ENCODE assay signal across 9 cellular contexts in the genomic region with DNA sequence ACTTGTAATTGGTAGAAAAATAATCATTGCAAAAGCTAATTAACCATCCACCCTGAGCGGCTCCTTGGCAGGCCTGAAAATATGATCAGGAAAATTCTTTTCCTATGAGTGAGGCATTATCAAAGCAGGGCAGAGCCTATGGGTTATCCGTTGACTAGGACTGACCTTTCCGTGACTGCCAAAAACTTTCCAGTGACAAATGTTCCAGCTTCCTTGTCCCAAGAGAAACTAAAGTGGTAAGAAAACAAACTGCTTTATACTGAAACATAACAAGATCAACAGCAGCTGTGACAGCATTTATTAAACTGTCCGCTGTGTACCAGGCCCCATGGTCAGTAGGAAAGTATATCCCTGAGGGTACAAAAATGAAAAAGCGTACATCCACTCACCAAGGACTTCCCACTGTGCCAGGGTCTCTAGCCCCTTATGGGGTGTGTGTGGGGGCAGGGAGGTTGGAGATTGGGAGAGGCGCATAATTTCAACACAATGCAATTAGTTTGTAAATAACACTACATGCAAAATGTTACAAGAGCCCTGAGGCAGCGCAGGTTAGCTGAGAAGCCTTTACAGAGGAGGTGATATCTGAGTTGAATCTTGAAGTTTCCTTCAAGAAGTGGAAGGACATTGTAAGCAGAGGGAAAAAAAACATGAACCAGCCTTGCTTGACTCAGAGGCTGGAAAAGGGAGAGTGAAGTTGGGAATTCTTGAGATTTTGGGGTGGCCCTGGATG. TPM values are rescaled to one million over a fixed set of nuclear protein-coding genes. Genes with fewer than 3 reads are reported as not detected.
DNase-seq lines count a peak whose midpoint lies in the region; ATAC-seq and TF ChIP-seq lines count a peak whose summit lies in the region.
"Had no signal": no experiment of that assay in that cellular context is flagged by ENCODE, and none has a peak within 500 bp of the region (broad histone marks: within the 10 kb centered on the region; RNA-seq: fewer than 3 reads in every experiment).

No MANE protein-coding gene starts in this region.

- H3K9me2 ChIP-seq in Loucy (replicated peaks; ENCODE audit: low read depth, low read length): no peaks in the 10 kb centered on the region

- H3K9me3 ChIP-seq in Loucy (ENCODE audit: insufficient read depth, low read depth, low read length) (no peaks in the 10 kb centered on the region), tibial artery (no peaks in the 10 kb centered on the region)

- no peak overlapping the region for H3K4me3 ChIP-seq in Loucy (ENCODE audit: low read length, poor library complexity, severe bottlenecking)
- no peak overlapping the region for H3K4me3 ChIP-seq in tibial artery

- H3K9me3 Mint-ChIP-seq in brain: no peaks in the 10 kb centered on the region
- H3K9me3 Mint-ChIP-seq: activated CD4-positive, alpha-beta memory T cell treated with anti-CD3 and anti-CD28 coated beads for 36 hours; naive B cell had no signal

- H3K4me1 Mint-ChIP-seq in brain: peaks cover 32% of the 10 kb centered on the region
- H3K4me1 Mint-ChIP-seq: naive B cell had no signal

- intact Hi-C loops in tibial artery (cut with DNase I; ENCODE audit: low total_unique reads): no loop called here

- H3K27ac Mint-ChIP-seq in brain: peak overlapping the region in 3 of 5 experiments; percentile 22 to 54 (median 48)
- H3K27ac Mint-ChIP-seq: activated CD4-positive, alpha-beta memory T cell treated with anti-CD3 and anti-CD28 coated beads for 36 hours had no signal

- H3K4me1 ChIP-seq in Loucy (ENCODE audit: insufficient read depth, low read length, poor library complexity, severe bottlenecking) (peaks cover 29% of the 10 kb centered on the region), tibial artery (peaks cover 0 to 35% (median 24%) of the 10 kb centered on the region in 4 donors)

- peak overlapping the region; percentile 48 to 53 for H3K27ac ChIP-seq in tibial artery

- no peaks in the 10 kb centered on the region for H3K36me3 ChIP-seq in Loucy (ENCODE audit: insufficient read depth, low read length)
- no peaks in the 10 kb centered on the region for H3K36me3 ChIP-seq in tibial artery

- H3K36me3 Mint-ChIP-seq in brain: no peaks in the 10 kb centered on the region
- H3K36me3 Mint-ChIP-seq: activated CD4-positive, alpha-beta memory T cell treated with anti-CD3 and anti-CD28 coated beads for 36 hours; naive B cell had no signal

- no peak overlapping the region for H2AFZ ChIP-seq in Loucy (ENCODE audit: low read length)

- H3K79me2 ChIP-seq in Loucy (ENCODE audit: insufficient read depth, low read length): no peaks in the 10 kb centered on the region

- peak overlapping the region; percentile 24 for H3K9ac ChIP-seq in Loucy (ENCODE audit: low read depth, low read length, poor library complexity, severe bottlenecking)

- no peak overlapping the region for H3K4me2 ChIP-seq in Loucy (ENCODE audit: low read depth, low read length, poor library complexity, severe bottlenecking)

- DNase-seq in kidney tubule cell (ENCODE audit: low spot score) (peak; percentile 94), tibial artery (peak in 1 of 2 donors; percentile 30), amygdala (lab: John Stamatoyannopoulos, UW) (no peak)
- no peak for DNase-seq in stimulated activated CD4-positive, alpha-beta T cell treated with anti-CD3 and anti-CD28 coated beads, Interleukin-15, amount 100 ng/mL, for 24 hours
- DNase-seq: activated CD4-positive, alpha-beta memory T cell treated with anti-CD3 and anti-CD28 coated beads for 36 hours; naive B cell had no signal

- H3F3A ChIP-seq in Loucy (ENCODE audit: low read depth): no peaks in the 10 kb centered on the region

- H3K4me3 Mint-ChIP-seq in brain: no peak overlapping the region
- H3K4me3 Mint-ChIP-seq: activated CD4-positive, alpha-beta memory T cell treated with anti-CD3 and anti-CD28 coated beads for 36 hours; naive B cell had no signal

- no peak for ATAC-seq in HG02571 (IDR thresholded peaks at IDR 0.05; ENCODE audit: unreplicated experiment)

- TF ChIP-seq CTCF in Loucy (conservative IDR thresholded peaks at IDR 0.05; ENCODE audit: low read length) (no peak), brain (conservative IDR thresholded peaks at IDR 0.05) (no peak), tibial artery (IDR thresholded peaks at IDR 0.05) (no peak)

- no peaks in the 10 kb centered on the region for H3K27me3 ChIP-seq in Loucy (ENCODE audit: insufficient read depth, low read length, poor library complexity, severe bottlenecking)
- H3K27me3 ChIP-seq in tibial artery: no peaks in the 10 kb centered on the region

- peaks cover 3% of the 10 kb centered on the region for H3K27me3 Mint-ChIP-seq in brain
- H3K27me3 Mint-ChIP-seq: activated CD4-positive, alpha-beta memory T cell treated with anti-CD3 and anti-CD28 coated beads for 36 hours; naive B cell had no signal

- H4K20me1 ChIP-seq in Loucy (ENCODE audit: insufficient read depth, low read length, poor library complexity, severe bottlenecking): no peaks in the 10 kb centered on the region

RNA-seq across cellular contexts. Expression of a gene that starts 8.6 kb away (rescaled TPM):
- 0.63 TPM for polyA plus RNA-seq in brain (ENCODE audit: insufficient read depth, low read depth, low replicate concordance)
